In the genomic region with DNA sequence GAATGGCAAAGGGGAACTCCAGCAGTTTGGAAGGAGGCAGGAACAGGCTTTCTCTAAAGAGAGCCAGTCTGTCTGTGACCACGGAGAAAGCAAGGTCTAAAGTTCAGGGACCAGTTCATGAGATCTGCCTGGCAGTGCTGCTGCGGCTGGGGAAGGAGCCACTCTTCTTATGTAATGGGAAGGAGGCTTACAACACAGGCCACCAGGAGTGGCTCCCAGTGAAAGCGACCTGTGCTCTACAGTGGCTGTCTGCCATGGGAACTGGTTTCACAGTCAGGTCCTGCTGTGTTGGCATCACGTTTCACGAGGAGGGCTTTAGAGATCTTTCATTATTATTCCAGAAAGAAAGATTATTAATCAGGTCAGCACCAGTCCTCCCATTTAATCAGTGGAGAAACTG, we compare ENCODE assay signal across 8 cellular contexts.
DNase-seq lines count a peak whose midpoint lies in the region; ATAC-seq and TF ChIP-seq lines count a peak whose summit lies in the region.

No MANE protein-coding gene starts in this region.

- peaks cover 7 to 51% of the 10 kb centered on the region in 2 donors for H3K4me1 ChIP-seq in left lung
- H3K4me1 ChIP-seq in aorta (ENCODE audit: control insufficient read depth in 1 of 2, insufficient read depth in 2 of 2, low read length in 2 of 2) = peaks cover 0 to 4% of the 10 kb centered on the region in 2 donors

- no peaks in the 10 kb centered on the region for H3K27me3 Mint-ChIP-seq in activated naive CD4-positive, alpha-beta T cell treated with anti-CD3 and anti-CD28 coated beads, Interleukin-2, amount 50 U/mL, for 24 hours
- H3K27me3 Mint-ChIP-seq in activated T-helper 17 cell treated with anti-CD3 and anti-CD28 coated beads, Interleukin-2, amount 50 U/mL, for 72 hours = no peaks in the 10 kb centered on the region

- H3K27ac ChIP-seq in left lung = peak overlapping the region in 1 of 2 donors; percentile 2
- no peak overlapping the region for H3K27ac ChIP-seq in aorta (ENCODE audit: low read depth in 1 of 2, low read length in 2 of 2)

- H3K4me3 Mint-ChIP-seq in activated naive CD4-positive, alpha-beta T cell treated with anti-CD3 and anti-CD28 coated beads, Interleukin-2, amount 50 U/mL, for 24 hours = peak overlapping the region; percentile 7
- peak overlapping the region; percentile 42 for H3K4me3 Mint-ChIP-seq in activated T-helper 17 cell treated with anti-CD3 and anti-CD28 coated beads, Interleukin-2, amount 50 U/mL, for 72 hours

- H3K36me3 ChIP-seq in left lung (no peaks in the 10 kb centered on the region), aorta (ENCODE audit: control insufficient read depth in 1 of 2, insufficient read depth in 2 of 2, low read length in 1 of 2) (no peaks in the 10 kb centered on the region)

- in situ Hi-C loops in KBM-7 (cut with MboI; ENCODE audit: low pct_unique_long_range_greater_than_20kb, low sequenced_read_pairs) = no loop called here

- H3K27ac Mint-ChIP-seq in activated naive CD4-positive, alpha-beta T cell treated with anti-CD3 and anti-CD28 coated beads, Interleukin-2, amount 50 U/mL, for 24 hours = peak overlapping the region; percentile 86
- H3K27ac Mint-ChIP-seq in activated T-helper 17 cell treated with anti-CD3 and anti-CD28 coated beads, Interleukin-2, amount 50 U/mL, for 72 hours = peak overlapping the region; percentile 76

- H3K9me3 ChIP-seq in left lung (no peaks in the 10 kb centered on the region), aorta (ENCODE audit: control insufficient read depth, low read length) (no peaks in the 10 kb centered on the region)

- H3K27me3 ChIP-seq in left lung (no peaks in the 10 kb centered on the region), aorta (ENCODE audit: control insufficient read depth in 1 of 2, insufficient read depth in 2 of 2, low read length in 1 of 2) (no peaks in the 10 kb centered on the region)

- no peak for TF ChIP-seq CTCF in left lung (IDR thresholded peaks at IDR 0.05)

- no peaks in the 10 kb centered on the region for H3K9me3 Mint-ChIP-seq in activated naive CD4-positive, alpha-beta T cell treated with anti-CD3 and anti-CD28 coated beads, Interleukin-2, amount 50 U/mL, for 24 hours
- no peaks in the 10 kb centered on the region for H3K9me3 Mint-ChIP-seq in activated T-helper 17 cell treated with anti-CD3 and anti-CD28 coated beads, Interleukin-2, amount 50 U/mL, for 72 hours

- 40 to 43% methylated on average over 5 of the region's 5 CpGs for WGBS in aorta, 2 donors

- TF ChIP-seq POLR2A in erythroblast (IDR thresholded peaks at IDR 0.05; ENCODE audit: low read length) = no peak

- intact Hi-C loops in left lung (cut with DNase I) (no loop called here), aorta (cut with DNase I) (no loop called here)

- H3K4me3 ChIP-seq in left lung (no peak overlapping the region), aorta (ENCODE audit: low read length in 2 of 2) (no peak overlapping the region)

- H3K4me1 Mint-ChIP-seq in activated naive CD4-positive, alpha-beta T cell treated with anti-CD3 and anti-CD28 coated beads, Interleukin-2, amount 50 U/mL, for 24 hours = peaks cover 51% of the 10 kb centered on the region
- peaks cover 44% of the 10 kb centered on the region for H3K4me1 Mint-ChIP-seq in activated T-helper 17 cell treated with anti-CD3 and anti-CD28 coated beads, Interleukin-2, amount 50 U/mL, for 72 hours

- peak; percentile 19 for ATAC-seq in activated T-helper 17 cell treated with anti-CD3 and anti-CD28 coated beads, Interleukin-2, amount 50 U/mL, for 72 hours (replicated peaks)
- ATAC-seq in left lung (peak; percentile 82), aorta (ENCODE audit: low FRiP score) (peak; percentile 78)

- no peaks in the 10 kb centered on the region for H3K36me3 Mint-ChIP-seq in activated naive CD4-positive, alpha-beta T cell treated with anti-CD3 and anti-CD28 coated beads, Interleukin-2, amount 50 U/mL, for 24 hours
- H3K36me3 Mint-ChIP-seq in activated T-helper 17 cell treated with anti-CD3 and anti-CD28 coated beads, Interleukin-2, amount 50 U/mL, for 72 hours (ENCODE audit: low read depth) = no peaks in the 10 kb centered on the region

- DNase-seq in activated naive CD4-positive, alpha-beta T cell (lab: John Stamatoyannopoulos, UW) = no peak
- peak; percentile 72 to 77 for DNase-seq in left lung
- peak in 1 of 2 donors; percentile 71 for DNase-seq in aorta
- no peak for DNase-seq in NCI-H1092 treated with DMSO at 0.1 percent for 48 hours (lab: John Stamatoyannopoulos, UW)
- DNase-seq in KBM-7 = no peak
- no peak for DNase-seq in erythroblast (lab: John Stamatoyannopoulos, UW)

Comparison
In these comparisons a context has a peak if more than half of its experiments do, and no peak if none do; other contexts are left out.
1. DNase-seq: peak in left lung (2 of 2); none in activated naive CD4-positive, alpha-beta T cell (0 of 4), NCI-H1092 treated with DMSO at 0.1 percent for 48 hours (single experiment), KBM-7 (single experiment) and erythroblast (0 of 2).
2. ATAC-seq: peak in every context shown above with its lines; median percentile 82 in left lung; 78 in aorta; 19 in activated T-helper 17 cell treated with anti-CD3 and anti-CD28 coated beads, Interleukin-2, amount 50 U/mL, for 72 hours.